In genomic region chr19:1445185-1445931, GRCh38 we compare ENCODE assay signal across 1 cellular context.
TF ChIP-seq lines count a peak whose summit lies in the region.

No MANE protein-coding gene starts in this region.

TF ChIP-seq in IMR-90, 13 proteins besides CTCF, POLR2A, EP300 and RAD21:
- peak; percentile 28; the same call in 1 of the 2 replicates for TF ChIP-seq SMC3 (IDR thresholded peaks at IDR 0.05; ENCODE audit: low read depth, low read length)
- peak; percentile 57; the same call in 1 of the 2 replicates for TF ChIP-seq MAZ (IDR thresholded peaks at IDR 0.05; ENCODE audit: borderline replicate concordance, low read depth, low read length)
- no peak for TF ChIP-seq BHLHE40 (IDR thresholded peaks at IDR 0.05; ENCODE audit: low read depth, low read length)
